In genomic region chr10:49661291-49661856, GRCh38 we compare ENCODE assay signal across 26 cellular contexts. TPM values are rescaled to one million over a fixed set of nuclear protein-coding genes. Genes with fewer than 3 reads are reported as not detected.
DNase-seq lines count a peak whose midpoint lies in the region; ATAC-seq and TF ChIP-seq lines count a peak whose summit lies in the region.
"Had no signal": no experiment of that assay in that cellular context is flagged by ENCODE, and none has a peak within 500 bp of the region (broad histone marks: within the 10 kb centered on the region; RNA-seq: fewer than 3 reads in every experiment).

No MANE protein-coding gene starts in this region.

- no peak overlapping the region for H2BK20ac ChIP-seq in H9 (ENCODE audit: low read depth, low read length, poor library complexity, severe bottlenecking)

- H3K9me3 ChIP-seq in H9 (ENCODE audit: control insufficient read depth, low read depth, low read length) (no peaks in the 10 kb centered on the region), MG63 (peaks cover 15% of the 10 kb centered on the region)
- H3K9me3 ChIP-seq: gastrocnemius medialis had no signal

- no peaks in the 10 kb centered on the region; the same call in 1 of the 2 replicates for H3K27me3 ChIP-seq in H9 (ENCODE audit: insufficient read depth, low read length)
- H3K27me3 ChIP-seq in MG63, result peaks cover 29% of the 10 kb centered on the region
- H3K27me3 ChIP-seq: gastrocnemius medialis had no signal

- peaks cover 12 to 13% of the 10 kb centered on the region in 2 experiments for H3K4me1 Mint-ChIP-seq in H9
- H3K4me1 Mint-ChIP-seq in activated CD4-positive, alpha-beta T cell treated with anti-CD3 and anti-CD28 coated beads, Interleukin-2, amount 10 ng/mL, durations not matched to agents 24 days and 14 days, result no peaks in the 10 kb centered on the region
- H3K4me1 Mint-ChIP-seq: CD8-positive, alpha-beta memory T cell had no signal

- H3K4me3 Mint-ChIP-seq in H9, result no peak overlapping the region
- H3K4me3 Mint-ChIP-seq in activated CD4-positive, alpha-beta T cell treated with anti-CD3 and anti-CD28 coated beads, Interleukin-2, amount 10 ng/mL, durations not matched to agents 24 days and 14 days, result no peak overlapping the region
- H3K4me3 Mint-ChIP-seq: CD8-positive, alpha-beta memory T cell; HFFc6 had no signal

- ATAC-seq in GM18519 (IDR thresholded peaks at IDR 0.05; ENCODE audit: low FRiP score, unreplicated experiment), result no peak
- ATAC-seq: gastrocnemius medialis had no signal

- no peak overlapping the region for H3K9ac ChIP-seq in H9 (ENCODE audit: extremely low read depth, insufficient read length, low read length)

- H2AK5ac ChIP-seq in H9 (ENCODE audit: insufficient read length, low read length), result no peak overlapping the region

- no peaks in the 10 kb centered on the region for H3K79me1 ChIP-seq in H9 (ENCODE audit: insufficient read depth, low read depth, low read length, poor library complexity, severe bottlenecking)

- H3K36me3 Mint-ChIP-seq in H9 (ENCODE audit: insufficient read depth in 1 of 3, low read depth in 3 of 3), result peaks cover 0 to 10% (median 8%) of the 10 kb centered on the region in 3 experiments; a peak in 5 of 7 replicates
- H3K36me3 Mint-ChIP-seq in activated CD4-positive, alpha-beta T cell treated with anti-CD3 and anti-CD28 coated beads, Interleukin-2, amount 10 ng/mL, durations not matched to agents 24 days and 14 days (ENCODE audit: low read depth), result no peaks in the 10 kb centered on the region
- H3K36me3 Mint-ChIP-seq: CD8-positive, alpha-beta memory T cell had no signal

- H3K14ac ChIP-seq in H9 (ENCODE audit: insufficient read depth, low read length), result no peak overlapping the region

- no peak overlapping the region for H4K8ac ChIP-seq in H9 (replicated peaks; ENCODE audit: insufficient read length, low read depth, low read length)

- H3K27me3 Mint-ChIP-seq in H9 (ENCODE audit: low read depth), result peaks cover 89% of the 10 kb centered on the region
- H3K27me3 Mint-ChIP-seq in activated CD4-positive, alpha-beta T cell treated with anti-CD3 and anti-CD28 coated beads, Interleukin-2, amount 10 ng/mL, durations not matched to agents 24 days and 14 days, result no peaks in the 10 kb centered on the region

- no peaks in the 10 kb centered on the region for H3K36me3 ChIP-seq in MG63
- H3K36me3 ChIP-seq: gastrocnemius medialis had no signal

- no peak overlapping the region for H3K27ac Mint-ChIP-seq in H9
- H3K27ac Mint-ChIP-seq in activated CD4-positive, alpha-beta T cell treated with anti-CD3 and anti-CD28 coated beads, Interleukin-2, amount 10 ng/mL, durations not matched to agents 24 days and 14 days, result no peak overlapping the region
- H3K27ac Mint-ChIP-seq: CD8-positive, alpha-beta memory T cell; HFFc6 had no signal

- no peak overlapping the region for H3K56ac ChIP-seq in H9 (ENCODE audit: insufficient read length, low read depth, low read length)

- DNase-seq in H9, result peak; percentile 28
- peak; percentile 30 for DNase-seq in NCI-H2081 treated with DMSO at 0.1 percent for 48 hours (lab: John Stamatoyannopoulos, UW)
- DNase-seq in SW480 (ENCODE audit: low spot score), result peak; percentile 69
- peak; percentile 26 for DNase-seq in iPS-NIHi7 (ENCODE audit: extremely low spot score)
- DNase-seq in MG63, result no peak
- no peak for DNase-seq in activated CD4-positive, alpha-beta T cell treated with anti-CD3 and anti-CD28 coated beads, Interleukin-2, amount 10 ng/mL, durations not matched to agents 24 days and 14 days
- DNase-seq: activated CD8-positive, alpha-beta memory T cell treated with anti-CD3 and anti-CD28 coated beads, Interleukin-2, amount 50 U/mL, for 48 hours; AML-193; amygdala; CD8-positive, alpha-beta memory T cell; gastrocnemius medialis; HFFc6; mesenchymal stem cell; MV-4-11; NCI-H2029 treated with DMSO at 0.1 percent for 48 hours; NCI-H526 treated with DMSO at 0.1 percent for 48 hours; OCI-M1; T-helper 2 cell; trophoblast cell had no signal

- no peak overlapping the region for H2BK120ac ChIP-seq in H9 (ENCODE audit: low read depth, low read length, poor library complexity, severe bottlenecking)

- no peak overlapping the region for H3K18ac ChIP-seq in H9 (ENCODE audit: insufficient read length, low read depth, low read length)

- no peak overlapping the region for H2BK12ac ChIP-seq in H9 (ENCODE audit: insufficient read length, low read depth, low read length)

- H2BK15ac ChIP-seq in H9 (ENCODE audit: low read depth, low read length), result no peak overlapping the region

- H3K23ac ChIP-seq in H9 (ENCODE audit: insufficient read length, low read depth, low read length), result no peak overlapping the region

- H4K5ac ChIP-seq in H9 (ENCODE audit: insufficient read length, low read depth, low read length), result no peak overlapping the region

- no peaks in the 10 kb centered on the region for H3K4me1 ChIP-seq in H9 (ENCODE audit: insufficient read depth, low read length)
- H3K4me1 ChIP-seq: gastrocnemius medialis had no signal

- H3K4me2 ChIP-seq in H9 (ENCODE audit: insufficient read depth, insufficient read length, low read length), result no peak overlapping the region

- H3K9me3 Mint-ChIP-seq in H9, result peaks cover 13 to 19% of the 10 kb centered on the region in 2 experiments
- H3K9me3 Mint-ChIP-seq in activated CD4-positive, alpha-beta T cell treated with anti-CD3 and anti-CD28 coated beads, Interleukin-2, amount 10 ng/mL, durations not matched to agents 24 days and 14 days, result peaks cover 9% of the 10 kb centered on the region

- H4K20me1 ChIP-seq in H9 (ENCODE audit: control insufficient read depth, insufficient read depth, insufficient read length), result no peaks in the 10 kb centered on the region

- H2BK5ac ChIP-seq in H9 (ENCODE audit: insufficient read length, low read length), result no peak overlapping the region

- WGBS in H9 (ENCODE audit: extremely low coverage, insufficient read length, low lambda C conversion rate), result no CpG with 5 or more reads among the region's 7 CpGs

- H3K27ac ChIP-seq in H9 (ENCODE audit: insufficient read length, low read depth, low read length), result no peak overlapping the region
- H3K27ac ChIP-seq: gastrocnemius medialis, HL-60, VCaP had no signal

- no peak overlapping the region for H3K4me3 ChIP-seq in MG63
- H3K4me3 ChIP-seq: gastrocnemius medialis had no signal

- no peak overlapping the region for H3K4ac ChIP-seq in H9 (ENCODE audit: low read depth, low read length)

- H3K23me2 ChIP-seq in H9 (ENCODE audit: insufficient read length, low read depth, low read length, poor library complexity, severe bottlenecking), result no peaks in the 10 kb centered on the region

- intact Hi-C loops in activated CD4-positive, alpha-beta T cell treated with anti-CD3 and anti-CD28 coated beads, Interleukin-2, amount 10 ng/mL, durations not matched to agents 24 days and 14 days (cut with micrococcal nuclease), result no loop called here

- no peak overlapping the region for H4K91ac ChIP-seq in H9 (ENCODE audit: insufficient read length, low read depth, low read length)

- no peak overlapping the region for H3T11ph ChIP-seq in H9 (ENCODE audit: low read length)

- H3K79me2 ChIP-seq in H9 (ENCODE audit: insufficient read depth, low read length), result no peaks in the 10 kb centered on the region

- H2AFZ ChIP-seq in H9 (ENCODE audit: low read length), result no peak overlapping the region

- TF ChIP-seq CTCF in H9 (conservative IDR thresholded peaks at IDR 0.05), result no peak

RNA-seq across cellular contexts. Expression of gene C10orf53, which starts 18.1 kb away (rescaled TPM):
- not detected in 2 replicates for total RNA-seq in H9 (2021)
- not detected in 2 replicates for total RNA-seq in MG63 (2014; rRNA removed; shearing (Covaris generic); ENCODE audit: low replicate concordance)
- total RNA-seq in activated CD4-positive, alpha-beta T cell treated with anti-CD3 and anti-CD28 coated beads, Interleukin-2, amount 10 ng/mL, durations not matched to agents 24 days and 14 days, result not detected in 2 replicates
- total RNA-seq: cardiac septum; CD8-positive, alpha-beta memory T cell; dermis microvascular lymphatic vessel endothelial cell; gastrocnemius medialis; HFFc6; omental fat pad; SK-MEL-5 had no signal

RNA-seq across cellular contexts. Expression of gene CHAT, which starts 47.5 kb away (rescaled TPM):
- total RNA-seq in H9 (2021), result not detected in 2 replicates
- total RNA-seq in MG63 (2014; rRNA removed; shearing (Covaris generic); ENCODE audit: low replicate concordance), result not detected in 2 replicates
- total RNA-seq in activated CD4-positive, alpha-beta T cell treated with anti-CD3 and anti-CD28 coated beads, Interleukin-2, amount 10 ng/mL, durations not matched to agents 24 days and 14 days, result 0.24 TPM in 1 of 2 replicates, not detected in the other
- total RNA-seq: cardiac septum; CD8-positive, alpha-beta memory T cell; dermis microvascular lymphatic vessel endothelial cell; gastrocnemius medialis; HFFc6; omental fat pad; SK-MEL-5 had no signal

RNA-seq across cellular contexts. Expression of gene SLC18A3, which starts 51.3 kb away (rescaled TPM):
- total RNA-seq in H9 (2021), result not detected in 2 replicates
- not detected in 2 replicates for total RNA-seq in MG63 (2014; rRNA removed; shearing (Covaris generic); ENCODE audit: low replicate concordance)
- not detected in 2 replicates for total RNA-seq in activated CD4-positive, alpha-beta T cell treated with anti-CD3 and anti-CD28 coated beads, Interleukin-2, amount 10 ng/mL, durations not matched to agents 24 days and 14 days
- total RNA-seq: cardiac septum; CD8-positive, alpha-beta memory T cell; dermis microvascular lymphatic vessel endothelial cell; gastrocnemius medialis; HFFc6; omental fat pad; SK-MEL-5 had no signal

Comparison
In these comparisons a context has a peak if more than half of its experiments do, and no peak if none do; other contexts are left out.
1. DNase-seq: peak in H9 (single experiment), NCI-H2081 treated with DMSO at 0.1 percent for 48 hours (single experiment), SW480 (single experiment) and iPS-NIHi7 (single experiment); none in MG63 (single experiment) and activated CD4-positive, alpha-beta T cell treated with anti-CD3 and anti-CD28 coated beads, Interleukin-2, amount 10 ng/mL, durations not matched to agents 24 days and 14 days (single experiment).